29 cellular contexts compared by ENCODE assay signal in genomic region chr5:126074538-126074937, GRCh38.
"Had no signal": no experiment of that assay in that cellular context is flagged by ENCODE, and none has a peak within 500 bp of the region (broad histone marks: within the 10 kb centered on the region; RNA-seq: fewer than 3 reads in every experiment).

No MANE protein-coding gene starts in this region.

- H3K36me3 ChIP-seq: stomach, suprapubic skin, thoracic aorta, thyroid gland, tibial artery, tibial nerve, transverse colon, upper lobe of left lung, upper lobe of right lung, uterus, vagina had no signal

- H3K9me3 ChIP-seq: suprapubic skin, testis, thyroid gland, upper lobe of right lung, uterus, vagina had no signal

- H3K4me1 ChIP-seq: stomach, suprapubic skin, testis, thyroid gland, tibial artery, tibial nerve, transverse colon, upper lobe of left lung, upper lobe of right lung, uterus, vagina had no signal

- H3K27ac ChIP-seq: stomach, suprapubic skin, testis, thoracic aorta, thyroid gland, tibial artery, tibial nerve, transverse colon, upper lobe of left lung, upper lobe of right lung, uterus, vagina had no signal

- H3K36me3 Mint-ChIP-seq: stimulated activated effector memory CD8-positive, alpha-beta T cell treated with anti-CD3 and anti-CD28 coated beads, Interleukin-12 subunit alpha, Interleukin-12 subunit beta, amount 100 ng/mL, for 72 hours; stimulated activated memory B cell treated with anti-CD40 and anti-IgM and Interleukin-4, amounts not matched to agents 10 μg/mL and 1 μg/mL and 100 μg/mL, for 72 hours had no signal

- ATAC-seq: stimulated activated effector memory CD8-positive, alpha-beta T cell treated with anti-CD3 and anti-CD28 coated beads, Interleukin-12 subunit alpha, Interleukin-12 subunit beta, amount 100 ng/mL, for 72 hours; stimulated activated memory B cell treated with anti-CD40 and anti-IgM and Interleukin-4, amounts not matched to agents 10 μg/mL and 1 μg/mL and 100 μg/mL, for 72 hours; stimulated activated naive B cell treated with anti-CD40 and anti-IgM and Interleukin-4, amounts not matched to agents 10 μg/mL and 1 μg/mL and 100 μg/mL, for 72 hours; stimulated activated naive CD8-positive, alpha-beta T cell treated with anti-CD3 and anti-CD28 coated beads, Interleukin-15, amount 100 ng/mL, for 72 hours; stimulated activated naive CD8-positive, alpha-beta T cell treated with anti-CD3 and anti-CD28 coated beads, Interleukin-15, Interleukin-2, amounts not matched to agents 100 U/mL and 50 U/mL, for 24 hours; upper lobe of right lung had no signal

- H3K27me3 Mint-ChIP-seq: stimulated activated naive B cell treated with anti-CD40 and anti-IgM and Interleukin-4, amounts not matched to agents 10 μg/mL and 1 μg/mL and 100 μg/mL, for 72 hours; stimulated activated naive CD8-positive, alpha-beta T cell treated with anti-CD3 and anti-CD28 coated beads, Interleukin-15, amount 100 ng/mL, for 72 hours; stimulated activated naive CD8-positive, alpha-beta T cell treated with anti-CD3 and anti-CD28 coated beads, Interleukin-15, Interleukin-2, amounts not matched to agents 100 ng/mL and 50 ng/mL, for 24 hours had no signal

- H3K27me3 ChIP-seq: stomach, suprapubic skin, testis, thyroid gland, tibial artery, tibial nerve, transverse colon, upper lobe of left lung, upper lobe of right lung, uterus, vagina had no signal

- H3K27ac Mint-ChIP-seq: stimulated activated effector memory CD8-positive, alpha-beta T cell treated with anti-CD3 and anti-CD28 coated beads, Interleukin-12 subunit alpha, Interleukin-12 subunit beta, amount 100 ng/mL, for 72 hours; stimulated activated memory B cell treated with anti-CD40 and anti-IgM and Interleukin-4, amounts not matched to agents 10 μg/mL and 1 μg/mL and 100 μg/mL, for 72 hours; stimulated activated naive B cell treated with anti-CD40 and anti-IgM and Interleukin-4, amounts not matched to agents 10 μg/mL and 1 μg/mL and 100 μg/mL, for 72 hours; stimulated activated naive CD8-positive, alpha-beta T cell treated with anti-CD3 and anti-CD28 coated beads, Interleukin-15, amount 100 ng/mL, for 72 hours; stimulated activated naive CD8-positive, alpha-beta T cell treated with anti-CD3 and anti-CD28 coated beads, Interleukin-15, Interleukin-2, amounts not matched to agents 100 ng/mL and 50 ng/mL, for 24 hours; type B pancreatic cell had no signal

- H3K4me3 ChIP-seq: stomach, suprapubic skin, testis, thoracic aorta, thyroid gland, tibial artery, tibial nerve, transverse colon, upper lobe of left lung, upper lobe of right lung, uterus, vagina had no signal

- H3K4me1 Mint-ChIP-seq: stimulated activated effector memory CD8-positive, alpha-beta T cell treated with anti-CD3 and anti-CD28 coated beads, Interleukin-12 subunit alpha, Interleukin-12 subunit beta, amount 100 ng/mL, for 72 hours; stimulated activated memory B cell treated with anti-CD40 and anti-IgM and Interleukin-4, amounts not matched to agents 10 μg/mL and 1 μg/mL and 100 μg/mL, for 72 hours; stimulated activated naive B cell treated with anti-CD40 and anti-IgM and Interleukin-4, amounts not matched to agents 10 μg/mL and 1 μg/mL and 100 μg/mL, for 72 hours; stimulated activated naive CD8-positive, alpha-beta T cell treated with anti-CD3 and anti-CD28 coated beads, Interleukin-15, amount 100 ng/mL, for 72 hours had no signal

- DNase-seq: stimulated activated CD4-positive, alpha-beta T cell treated with anti-CD3 and anti-CD28 coated beads, Interleukin-2, amount 100 ng/mL, for 48 hours; stimulated activated CD4-positive, alpha-beta T cell treated with anti-CD3 and anti-CD28 coated beads, Interleukin-4, amount 100 ng/mL, for 1 hour; stimulated activated CD4-positive, alpha-beta T cell treated with anti-CD3 and anti-CD28 coated beads, Interleukin-4, amount 100 ng/mL, for 24 hours; stimulated activated CD4-positive, alpha-beta T cell treated with anti-CD3 and anti-CD28 coated beads, Interleukin-4, amount 100 ng/mL, for 4 hours; stimulated activated CD8-positive, alpha-beta memory T cell treated with anti-CD3 and anti-CD28 coated beads, Interleukin-4, amount 100 ng/mL, for 48 hours; stimulated activated naive B cell treated with anti-CD40 and anti-IgM and Interleukin-4, amounts not matched to agents 10 μg/mL and 1 μg/mL and 100 μg/mL, for 72 hours; stimulated activated naive CD4-positive, alpha-beta T cell; stimulated activated naive CD4-positive, alpha-beta T cell treated with Interleukin-2 at 50 U/mL for 16 hours; stimulated activated naive CD8-positive, alpha-beta T cell treated with anti-CD3 and anti-CD28 coated beads, Interleukin-15, amount 100 ng/mL, for 72 hours; stimulated activated naive CD8-positive, alpha-beta T cell treated with anti-CD3 and anti-CD28 coated beads, Interleukin-15, Interleukin-2, amounts not matched to agents 100 U/mL and 50 U/mL, for 24 hours; stomach; substantia nigra; testis; thyroid gland; tibial artery; transverse colon; trophoblast cell; upper lobe of left lung; upper lobe of right lung; uterus had no signal

- FAIRE-seq: urothelium cell line had no signal

- H3K4me3 Mint-ChIP-seq: stimulated activated effector memory CD8-positive, alpha-beta T cell treated with anti-CD3 and anti-CD28 coated beads, Interleukin-12 subunit alpha, Interleukin-12 subunit beta, amount 100 ng/mL, for 72 hours; stimulated activated memory B cell treated with anti-CD40 and anti-IgM and Interleukin-4, amounts not matched to agents 10 μg/mL and 1 μg/mL and 100 μg/mL, for 72 hours; stimulated activated naive B cell treated with anti-CD40 and anti-IgM and Interleukin-4, amounts not matched to agents 10 μg/mL and 1 μg/mL and 100 μg/mL, for 72 hours; stimulated activated naive CD8-positive, alpha-beta T cell treated with anti-CD3 and anti-CD28 coated beads, Interleukin-15, amount 100 ng/mL, for 72 hours; stimulated activated naive CD8-positive, alpha-beta T cell treated with anti-CD3 and anti-CD28 coated beads, Interleukin-15, Interleukin-2, amounts not matched to agents 100 ng/mL and 50 ng/mL, for 24 hours; type B pancreatic cell had no signal
